29 cellular contexts compared by ENCODE assay signal in the genomic region with DNA sequence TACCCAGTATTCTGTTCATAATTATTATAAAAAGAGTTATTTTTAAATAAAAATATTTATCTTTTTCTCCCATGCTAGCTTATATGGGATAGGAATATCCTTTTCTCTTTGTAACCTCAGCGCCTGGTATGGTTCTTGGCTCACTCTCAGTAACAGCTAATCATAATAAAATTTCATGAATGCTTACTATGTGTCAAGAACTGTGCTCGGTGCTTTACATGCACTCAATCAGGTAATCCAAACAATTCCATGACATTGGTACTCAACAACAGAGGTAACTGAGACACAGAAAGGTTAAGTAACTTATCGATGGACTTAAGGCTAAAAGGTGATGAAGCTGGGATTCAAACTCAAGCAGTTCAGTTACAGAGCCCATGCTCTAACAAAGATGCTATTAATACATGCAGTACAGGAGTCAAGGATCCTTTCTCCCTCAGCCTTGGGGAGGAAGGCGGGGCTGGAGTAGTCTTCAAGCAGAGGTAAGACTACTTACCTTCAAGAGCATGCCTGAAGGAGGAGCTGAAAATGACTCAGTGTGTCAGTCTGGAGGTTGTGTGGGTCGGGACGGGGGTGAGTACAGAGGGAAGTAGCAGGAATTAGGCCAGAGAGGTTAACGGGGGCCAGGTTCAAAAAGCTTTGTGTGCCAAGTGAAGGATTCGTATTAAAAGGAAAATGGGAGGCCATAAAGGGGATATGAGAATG.
"Had no signal": no experiment of that assay in that cellular context is flagged by ENCODE, and none has a peak within 500 bp of the region (broad histone marks: within the 10 kb centered on the region; RNA-seq: fewer than 3 reads in every experiment).

No MANE protein-coding gene starts in this region.

- H3K36me3 ChIP-seq: adrenal gland, sigmoid colon, upper lobe of left lung, WERI-Rb-1 had no signal

- H3K4me3 Mint-ChIP-seq: activated CD4-positive, alpha-beta memory T cell treated with anti-CD3 and anti-CD28 coated beads for 36 hours; activated CD4-positive, alpha-beta T cell treated with anti-CD3 and anti-CD28 coated beads, Interleukin-2, amount 10 ng/mL, durations not matched to agents 24 days and 14 days; activated naive CD4-positive, alpha-beta T cell treated with anti-CD3 and anti-CD28 coated beads for 36 hours; activated naive CD8-positive, alpha-beta T cell treated with anti-CD3 and anti-CD28 coated beads for 36 hours; activated T-helper 1 cell treated with anti-CD3 and anti-CD28 coated beads, Interleukin-12 subunit alpha, Interleukin-12 subunit beta, Interleukin-2, Interleukin-4 antibody, amounts not matched to agents 30 ng/mL and 10 ng/mL and 1 ng/mL, durations not matched to agents 14 hours and 24 hours and 36 hours; brain; natural killer cell; stimulated activated memory B cell treated with anti-CD40 and anti-IgM and Interleukin-4, amounts not matched to agents 10 μg/mL and 1 μg/mL and 100 μg/mL, for 72 hours; stimulated activated naive CD8-positive, alpha-beta T cell treated with anti-CD3 and anti-CD28 coated beads, Interleukin-15, amount 100 ng/mL, for 72 hours had no signal

- H3K27me3 ChIP-seq: adrenal gland, sigmoid colon, upper lobe of left lung had no signal

- H3K9me3 ChIP-seq: adrenal gland, sigmoid colon, upper lobe of left lung had no signal

- FAIRE-seq: endothelial cell of umbilical vein, small intestine had no signal

- H3K4me1 Mint-ChIP-seq: activated CD4-positive, alpha-beta T cell treated with anti-CD3 and anti-CD28 coated beads, Interleukin-2, amount 10 ng/mL, durations not matched to agents 24 days and 14 days; brain; natural killer cell; stimulated activated memory B cell treated with anti-CD40 and anti-IgM and Interleukin-4, amounts not matched to agents 10 μg/mL and 1 μg/mL and 100 μg/mL, for 72 hours had no signal

- ATAC-seq: esophagus mucosa; natural killer cell; stimulated activated memory B cell treated with anti-CD40 and anti-IgM and Interleukin-4, amounts not matched to agents 10 μg/mL and 1 μg/mL and 100 μg/mL, for 72 hours; stimulated activated naive CD8-positive, alpha-beta T cell treated with anti-CD3 and anti-CD28 coated beads, Interleukin-15, amount 100 ng/mL, for 72 hours had no signal

- DNase-seq: activated CD4-positive, alpha-beta memory T cell treated with anti-CD3 and anti-CD28 coated beads for 36 hours; activated CD4-positive, alpha-beta T cell treated with anti-CD3 and anti-CD28 coated beads, Interleukin-2, amount 10 ng/mL, durations not matched to agents 24 days and 14 days; activated CD4-positive, CD25-positive, alpha-beta regulatory T cell treated with anti-CD3 and anti-CD28 coated beads, Interleukin-2, amount 50 U/mL, for 72 hours; activated CD8-positive, alpha-beta memory T cell treated with anti-CD3 and anti-CD28 coated beads, Interleukin-2, amount 50 U/mL, for 4 hours; activated effector memory CD4-positive, alpha-beta T cell treated with anti-CD3 and anti-CD28 coated beads, Interleukin-2, amount 50 U/mL, for 16 hours; activated naive CD4-positive, alpha-beta T cell treated with anti-CD3 and anti-CD28 coated beads for 36 hours; activated naive CD8-positive, alpha-beta T cell treated with anti-CD3 and anti-CD28 coated beads for 36 hours; activated T-cell treated with anti-CD3 and anti-CD28 coated beads, Interleukin-2, amount 50 U/mL, for 1 hour; adrenal gland; aorta; cortex of kidney; foreskin melanocyte; mesenchymal stem cell; natural killer cell; sigmoid colon; small intestine; stimulated activated CD4-positive, alpha-beta T cell treated with anti-CD3 and anti-CD28 coated beads, Interleukin-1b, Interleukin-23, amount 100 ng/mL, for 48 hours; stimulated activated CD4-positive, alpha-beta T cell treated with anti-CD3 and anti-CD28 coated beads, Interleukin-4, amount 100 ng/mL, for 4 hours; stimulated activated CD8-positive, alpha-beta memory T cell treated with anti-CD3 and anti-CD28 coated beads, Interleukin-4, amount 100 ng/mL, for 48 hours; stimulated activated naive CD8-positive, alpha-beta T cell treated with anti-CD3 and anti-CD28 coated beads, Interleukin-15, amount 100 ng/mL, for 72 hours; substantia nigra; T-helper 9 cell; WERI-Rb-1 had no signal

- H3K27ac ChIP-seq: adrenal gland, sigmoid colon, upper lobe of left lung, WERI-Rb-1 had no signal

- H3K27me3 Mint-ChIP-seq: activated CD4-positive, alpha-beta T cell treated with anti-CD3 and anti-CD28 coated beads, Interleukin-2, amount 10 ng/mL, durations not matched to agents 24 days and 14 days; activated naive CD8-positive, alpha-beta T cell treated with anti-CD3 and anti-CD28 coated beads for 36 hours; stimulated activated memory B cell treated with anti-CD40 and anti-IgM and Interleukin-4, amounts not matched to agents 10 μg/mL and 1 μg/mL and 100 μg/mL, for 72 hours; stimulated activated naive CD8-positive, alpha-beta T cell treated with anti-CD3 and anti-CD28 coated beads, Interleukin-15, amount 100 ng/mL, for 72 hours had no signal

- H3K4me3 ChIP-seq: adrenal gland, sigmoid colon, upper lobe of left lung had no signal

- H3K36me3 Mint-ChIP-seq: activated CD4-positive, alpha-beta memory T cell treated with anti-CD3 and anti-CD28 coated beads for 36 hours; activated naive CD8-positive, alpha-beta T cell treated with anti-CD3 and anti-CD28 coated beads for 36 hours; natural killer cell; stimulated activated memory B cell treated with anti-CD40 and anti-IgM and Interleukin-4, amounts not matched to agents 10 μg/mL and 1 μg/mL and 100 μg/mL, for 72 hours had no signal

- H3K4me1 ChIP-seq: adrenal gland, sigmoid colon, upper lobe of left lung had no signal

- H3K9me3 Mint-ChIP-seq: activated CD4-positive, alpha-beta memory T cell treated with anti-CD3 and anti-CD28 coated beads for 36 hours; activated naive CD4-positive, alpha-beta T cell treated with anti-CD3 and anti-CD28 coated beads for 36 hours; activated naive CD8-positive, alpha-beta T cell treated with anti-CD3 and anti-CD28 coated beads for 36 hours; activated T-helper 1 cell treated with anti-CD3 and anti-CD28 coated beads, Interleukin-12 subunit alpha, Interleukin-12 subunit beta, Interleukin-2, Interleukin-4 antibody, amounts not matched to agents 30 ng/mL and 10 ng/mL and 1 ng/mL, durations not matched to agents 14 hours and 24 hours and 36 hours; brain; stimulated activated memory B cell treated with anti-CD40 and anti-IgM and Interleukin-4, amounts not matched to agents 10 μg/mL and 1 μg/mL and 100 μg/mL, for 72 hours had no signal

- H3K27ac Mint-ChIP-seq: activated CD4-positive, alpha-beta memory T cell treated with anti-CD3 and anti-CD28 coated beads for 36 hours; activated CD4-positive, alpha-beta T cell treated with anti-CD3 and anti-CD28 coated beads, Interleukin-2, amount 10 ng/mL, durations not matched to agents 24 days and 14 days; activated naive CD4-positive, alpha-beta T cell treated with anti-CD3 and anti-CD28 coated beads for 36 hours; activated naive CD8-positive, alpha-beta T cell treated with anti-CD3 and anti-CD28 coated beads for 36 hours; activated T-helper 1 cell treated with anti-CD3 and anti-CD28 coated beads, Interleukin-12 subunit alpha, Interleukin-12 subunit beta, Interleukin-2, Interleukin-4 antibody, amounts not matched to agents 30 ng/mL and 10 ng/mL and 1 ng/mL, durations not matched to agents 14 hours and 24 hours and 36 hours; natural killer cell; stimulated activated memory B cell treated with anti-CD40 and anti-IgM and Interleukin-4, amounts not matched to agents 10 μg/mL and 1 μg/mL and 100 μg/mL, for 72 hours; stimulated activated naive CD8-positive, alpha-beta T cell treated with anti-CD3 and anti-CD28 coated beads, Interleukin-15, amount 100 ng/mL, for 72 hours had no signal
